In the genomic region with DNA sequence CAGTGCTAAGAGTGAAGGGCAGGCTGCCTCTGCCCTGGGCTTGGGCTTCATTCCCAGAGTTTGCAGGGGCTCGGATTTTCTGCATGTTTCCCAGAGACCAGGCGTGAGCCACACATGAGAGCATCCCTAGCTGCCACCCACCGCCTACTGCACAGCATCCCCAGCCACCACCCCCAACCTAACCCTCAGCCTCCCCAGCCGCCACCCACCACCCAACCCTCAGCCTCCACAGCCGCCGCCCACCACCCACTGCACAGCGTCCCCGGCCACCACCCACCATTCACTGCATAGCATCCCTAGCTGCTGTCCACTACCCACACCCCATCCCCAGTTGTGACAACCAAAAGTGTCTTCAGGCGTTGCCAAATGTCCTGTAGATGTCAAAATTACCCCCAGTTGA, we compare ENCODE assay signal across 36 cellular contexts. TPM values are rescaled to one million over a fixed set of nuclear protein-coding genes. Genes with fewer than 3 reads are reported as not detected.
"Had no signal": no experiment of that assay in that cellular context is flagged by ENCODE, and none has a peak within 500 bp of the region (broad histone marks: within the 10 kb centered on the region; RNA-seq: fewer than 3 reads in every experiment).

No MANE protein-coding gene starts in this region.

- H3K4me1 ChIP-seq: colonic mucosa, esophagus squamous epithelium, left ventricle myocardium inferior, lower lobe of right lung, psoas muscle, stomach, thyroid gland had no signal

- DNase-seq: central memory CD4-positive, alpha-beta T cell; colonic mucosa; dermis blood vessel endothelial cell; effector memory CD4-positive, alpha-beta T cell; erythroblast; esophagus squamous epithelium; foreskin melanocyte; glutamatergic neuron; heart right ventricle; hippocampal formation; kidney glomerular epithelial cell; left ventricle myocardium inferior; lower lobe of right lung; naive thymus-derived CD8-positive, alpha-beta T cell; posterior cingulate gyrus; psoas muscle; right cardiac atrium; sigmoid colon; stimulated activated CD4-positive, alpha-beta T cell treated with anti-CD3 and anti-CD28 coated beads, Interleukin-2, amount 100 ng/mL, for 24 hours; stimulated activated CD4-positive, alpha-beta T cell treated with anti-CD3 and anti-CD28 coated beads, Interleukin-4, amount 100 ng/mL, for 24 hours; stimulated activated naive B cell treated with anti-CD40 and anti-IgM and Interleukin-4, amounts not matched to agents 10 μg/mL and 1 μg/mL and 100 μg/mL, for 72 hours; stomach; thyroid gland; trophoblast cell had no signal

- H3K4me3 Mint-ChIP-seq: naive thymus-derived CD8-positive, alpha-beta T cell; neural crest cell; stimulated activated naive B cell treated with anti-CD40 and anti-IgM and Interleukin-4, amounts not matched to agents 10 μg/mL and 1 μg/mL and 100 μg/mL, for 72 hours had no signal

- H3K27me3 ChIP-seq: colonic mucosa, sigmoid colon, thyroid gland had no signal

- ATAC-seq: heart right ventricle; naive thymus-derived CD8-positive, alpha-beta T cell; psoas muscle; right cardiac atrium; stimulated activated naive B cell treated with anti-CD40 and anti-IgM and Interleukin-4, amounts not matched to agents 10 μg/mL and 1 μg/mL and 100 μg/mL, for 72 hours had no signal

- H3K9me3 Mint-ChIP-seq: naive thymus-derived CD8-positive, alpha-beta T cell; neural crest cell; stimulated activated naive B cell treated with anti-CD40 and anti-IgM and Interleukin-4, amounts not matched to agents 10 μg/mL and 1 μg/mL and 100 μg/mL, for 72 hours had no signal

- H3K4me1 Mint-ChIP-seq: naive thymus-derived CD8-positive, alpha-beta T cell; neural crest cell had no signal

- H3K4me3 ChIP-seq: colonic mucosa, esophagus squamous epithelium, heart right ventricle, left ventricle myocardium inferior, lower lobe of right lung, psoas muscle, sigmoid colon, stomach, thyroid gland had no signal

- H3K9me3 ChIP-seq: colonic mucosa, esophagus squamous epithelium, heart right ventricle, left ventricle myocardium inferior, lower lobe of right lung, psoas muscle, sigmoid colon, stomach, thyroid gland had no signal

- FAIRE-seq: endometrium, islet of Langerhans had no signal

- H3K36me3 ChIP-seq: colonic mucosa, esophagus squamous epithelium, heart right ventricle, left ventricle myocardium inferior, lower lobe of right lung, sigmoid colon, stomach, thyroid gland had no signal

- H3K27ac ChIP-seq: colonic mucosa, esophagus squamous epithelium, heart right ventricle, left ventricle myocardium inferior, lower lobe of right lung, psoas muscle, sigmoid colon, stomach, thyroid gland had no signal

RNA-seq across cellular contexts. Expression of a gene that starts 22.6 kb away (rescaled TPM):
- total RNA-seq: chondrocyte; colonic mucosa; dermis blood vessel endothelial cell; esophagus squamous epithelium; heart right ventricle; left colon; left ventricle myocardium inferior; lower lobe of right lung; mesenteric fat pad; myocyte; naive thymus-derived CD8-positive, alpha-beta T cell; neural crest cell; osteocyte; renal cortical epithelial cell; right cardiac atrium; sigmoid colon; stomach; subcutaneous adipose tissue; temporal lobe; thyroid gland had no signal
- polyA plus RNA-seq: heart right ventricle; naive thymus-derived CD8-positive, alpha-beta T cell; right cardiac atrium; sigmoid colon; stomach had no signal

RNA-seq across cellular contexts. Expression of a gene that starts 43.5 kb away (rescaled TPM):
- total RNA-seq: chondrocyte; colonic mucosa; dermis blood vessel endothelial cell; esophagus squamous epithelium; left colon; left ventricle myocardium inferior; lower lobe of right lung; mesenteric fat pad; myocyte; naive thymus-derived CD8-positive, alpha-beta T cell; osteocyte; psoas muscle; renal cortical epithelial cell; sigmoid colon; stomach; temporal lobe; thyroid gland; urinary bladder had no signal
- polyA plus RNA-seq: naive thymus-derived CD8-positive, alpha-beta T cell; psoas muscle; sigmoid colon; stomach; urinary bladder had no signal
